In the genomic region with DNA sequence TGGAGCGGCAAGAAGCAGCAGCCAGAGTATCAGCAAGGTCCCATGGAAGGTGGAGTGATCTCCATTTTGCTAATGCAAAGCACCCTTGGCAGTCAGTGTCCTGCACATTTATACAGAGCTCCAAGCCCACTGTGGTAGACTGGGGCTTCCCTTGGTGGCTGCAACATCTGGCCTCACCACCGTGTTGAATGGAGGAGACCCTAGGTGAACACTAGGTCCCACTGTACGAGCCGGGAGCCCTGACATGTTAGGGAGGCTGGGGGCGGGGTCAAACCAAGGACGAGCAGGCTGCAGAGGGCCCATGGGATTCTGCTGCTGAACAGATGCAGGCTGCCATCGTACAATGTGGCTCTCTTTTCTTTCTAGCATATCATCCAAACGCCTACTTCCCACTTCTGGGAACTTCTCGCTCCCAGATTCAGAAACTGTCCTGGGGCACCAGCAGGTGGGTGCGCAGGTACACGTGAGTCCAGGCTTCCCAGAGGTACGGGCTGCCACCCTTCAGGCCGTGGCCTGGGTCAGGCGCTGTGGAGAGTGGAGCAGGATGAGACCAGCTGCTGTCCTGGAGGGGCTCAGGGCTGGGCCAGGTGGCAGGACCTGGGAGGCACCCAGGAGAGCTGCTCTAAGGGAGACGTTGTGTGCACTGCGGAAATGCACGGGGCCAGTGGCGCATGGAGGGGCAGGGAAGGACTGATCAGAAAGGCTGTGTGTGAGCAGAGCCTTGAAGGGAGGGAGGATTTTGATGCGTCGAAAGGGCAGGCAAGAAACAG, we compare ENCODE assay signal across 25 cellular contexts.
"Had no signal": no experiment of that assay in that cellular context is flagged by ENCODE, and none has a peak within 500 bp of the region (broad histone marks: within the 10 kb centered on the region; RNA-seq: fewer than 3 reads in every experiment).

No MANE protein-coding gene starts in this region.

- DNase-seq: activated CD4-positive, alpha-beta T cell treated with anti-CD3 and anti-CD28 coated beads for 1 hour; activated CD4-positive, alpha-beta T cell treated with anti-CD3 and anti-CD28 coated beads, Interleukin-2, amount 50 U/mL, for 1 hour; activated CD8-positive, alpha-beta memory T cell treated with anti-CD3 and anti-CD28 coated beads for 24 hours; activated CD8-positive, alpha-beta memory T cell treated with anti-CD3 and anti-CD28 coated beads, Interleukin-2, amount 50 U/mL, for 4 hours; activated naive CD4-positive, alpha-beta T cell; activated T-cell treated with anti-CD3 and anti-CD28 coated beads, Interleukin-2, amount 50 U/mL, for 24 hours; adrenal gland; cortex of kidney; immature natural killer cell; left ventricle myocardium inferior; mammary epithelial cell; naive thymus-derived CD8-positive, alpha-beta T cell; nucleus accumbens; sigmoid colon; stimulated activated CD4-positive, alpha-beta T cell treated with anti-CD3 and anti-CD28 coated beads, Interleukin-2, amount 100 ng/mL, for 48 hours; stimulated activated CD8-positive, alpha-beta memory T cell treated with anti-CD3 and anti-CD28 coated beads, Interleukin-4, amount 100 ng/mL, for 48 hours; stimulated activated naive B cell treated with anti-CD40 and anti-IgM and Interleukin-4, amounts not matched to agents 10 μg/mL and 1 μg/mL and 100 μg/mL, for 72 hours; testis; WERI-Rb-1 had no signal

- H3K27ac Mint-ChIP-seq: activated naive CD8-positive, alpha-beta T cell; activated T-cell treated with anti-CD3 and anti-CD28 coated beads, Interleukin-2, amount 50 U/mL, for 24 hours; activated T-helper 2 cell treated with anti-CD3 and anti-CD28 coated beads, Interferon-gamma antibody, Interleukin-2, Interleukin-4, amounts not matched to agents 10 μg/mL and 5 μg/mL and 100 μg/mL, durations not matched to agents 14 hours and 24 hours and 36 hours; immature natural killer cell; mesothelial cell of epicardium; naive thymus-derived CD8-positive, alpha-beta T cell; stimulated activated naive B cell treated with anti-CD40 and anti-IgM and Interleukin-4, amounts not matched to agents 10 μg/mL and 1 μg/mL and 100 μg/mL, for 72 hours; type B pancreatic cell had no signal

- H3K27ac ChIP-seq: adrenal gland, left ventricle myocardium inferior, sigmoid colon, testis, WERI-Rb-1 had no signal

- H3K36me3 Mint-ChIP-seq: activated naive CD8-positive, alpha-beta T cell; immature natural killer cell; mesothelial cell of epicardium; naive thymus-derived CD8-positive, alpha-beta T cell; stimulated activated naive B cell treated with anti-CD40 and anti-IgM and Interleukin-4, amounts not matched to agents 10 μg/mL and 1 μg/mL and 100 μg/mL, for 72 hours had no signal

- ATAC-seq: naive thymus-derived CD8-positive, alpha-beta T cell; SK-N-SH treated with all-trans-retinoic acid at 6 μM for 48 hours; stimulated activated naive B cell treated with anti-CD40 and anti-IgM and Interleukin-4, amounts not matched to agents 10 μg/mL and 1 μg/mL and 100 μg/mL, for 72 hours had no signal

- H3K9me3 Mint-ChIP-seq: activated T-helper 2 cell treated with anti-CD3 and anti-CD28 coated beads, Interferon-gamma antibody, Interleukin-2, Interleukin-4, amounts not matched to agents 10 μg/mL and 5 μg/mL and 100 μg/mL, durations not matched to agents 14 hours and 24 hours and 36 hours; immature natural killer cell had no signal

- H3K9me3 ChIP-seq: adrenal gland, left ventricle myocardium inferior, sigmoid colon, testis had no signal

- H3K4me3 Mint-ChIP-seq: activated naive CD8-positive, alpha-beta T cell; activated T-cell treated with anti-CD3 and anti-CD28 coated beads, Interleukin-2, amount 50 U/mL, for 24 hours; immature natural killer cell; mesothelial cell of epicardium; naive thymus-derived CD8-positive, alpha-beta T cell; stimulated activated naive B cell treated with anti-CD40 and anti-IgM and Interleukin-4, amounts not matched to agents 10 μg/mL and 1 μg/mL and 100 μg/mL, for 72 hours; type B pancreatic cell had no signal

- H3K4me1 Mint-ChIP-seq: stimulated activated naive B cell treated with anti-CD40 and anti-IgM and Interleukin-4, amounts not matched to agents 10 μg/mL and 1 μg/mL and 100 μg/mL, for 72 hours had no signal

- H3K27me3 Mint-ChIP-seq: activated naive CD8-positive, alpha-beta T cell had no signal

- H3K27me3 ChIP-seq: adrenal gland, sigmoid colon, testis had no signal

- H3K4me3 ChIP-seq: adrenal gland, left ventricle myocardium inferior, sigmoid colon, smooth muscle cell, testis had no signal

- H3K36me3 ChIP-seq: adrenal gland, left ventricle myocardium inferior, sigmoid colon, WERI-Rb-1 had no signal

- H3K4me2 ChIP-seq: smooth muscle cell had no signal

- H3K4me1 ChIP-seq: adrenal gland had no signal
